ENCODE assay signal across 12 cellular contexts in the genomic region with DNA sequence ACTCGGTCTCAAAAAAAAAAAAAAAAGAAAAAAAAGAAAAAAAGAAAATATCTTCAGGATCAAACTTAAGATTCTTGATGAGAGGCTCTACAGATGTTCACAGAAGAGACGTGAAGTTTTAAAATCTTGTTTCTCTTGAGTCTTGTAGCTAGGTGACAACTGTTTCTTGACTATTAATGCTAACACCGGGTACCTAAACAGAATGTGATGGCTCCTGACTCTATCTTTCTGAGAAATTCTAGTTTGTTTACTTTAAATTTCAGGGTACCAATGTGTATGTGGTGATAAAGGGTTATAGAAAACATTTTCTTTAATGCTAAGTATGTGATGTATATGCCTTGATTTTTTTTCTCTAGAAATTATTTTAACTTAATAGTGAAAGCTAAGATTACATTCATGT. TPM values are rescaled to one million over a fixed set of nuclear protein-coding genes. Genes with fewer than 3 reads are reported as not detected.
DNase-seq lines count a peak whose midpoint lies in the region; ATAC-seq and TF ChIP-seq lines count a peak whose summit lies in the region.
"Had no signal": no experiment of that assay in that cellular context is flagged by ENCODE, and none has a peak within 500 bp of the region (broad histone marks: within the 10 kb centered on the region; RNA-seq: fewer than 3 reads in every experiment).

No MANE protein-coding gene starts in this region.

- H3K9me3 Mint-ChIP-seq in CD8-positive, alpha-beta T cell, result no peaks in the 10 kb centered on the region
- no peaks in the 10 kb centered on the region for H3K9me3 Mint-ChIP-seq in chondrocyte (ENCODE audit: low read depth)
- no peaks in the 10 kb centered on the region for H3K9me3 Mint-ChIP-seq in progenitor cell of endocrine pancreas (ENCODE audit: low read depth)

- no peaks in the 10 kb centered on the region for H3K27me3 Mint-ChIP-seq in CD8-positive, alpha-beta T cell (ENCODE audit: low read depth)
- H3K27me3 Mint-ChIP-seq in chondrocyte (ENCODE audit: low read depth) (no peaks in the 10 kb centered on the region), progenitor cell of endocrine pancreas (no peaks in the 10 kb centered on the region)

- DNase-seq in AG04450 (ENCODE audit: low read depth, low spot score), result no peak
- DNase-seq in CD8-positive, alpha-beta T cell, result no peak
- DNase-seq in chondrocyte (ENCODE audit: low spot score), result no peak
- DNase-seq in progenitor cell of endocrine pancreas (ENCODE audit: low spot score, unreplicated experiment), result no peak
- DNase-seq in stimulated activated CD4-positive, alpha-beta T cell treated with anti-CD3 and anti-CD28 coated beads, Interleukin-15, amount 100 ng/mL, for 24 hours, result no peak
- no peak for DNase-seq in NK-92 (lab: John Stamatoyannopoulos, UW; ENCODE audit: unreplicated experiment)
- DNase-seq in SK-N-DZ (ENCODE audit: low spot score), result no peak
- DNase-seq: activated CD8-positive, alpha-beta memory T cell treated with anti-CD3 and anti-CD28 coated beads, Interleukin-2, amount 50 U/mL, for 4 hours; amniotic stem cell; NCI-H187; NCI-H524 treated with DMSO at 0.1 percent for 48 hours; substantia nigra had no signal

- CTCF ChIA-PET in AG04450 (lab: Charles Lee), result no interaction called here
- CTCF ChIA-PET in CD8-positive, alpha-beta T cell (lab: Charles Lee), result no interaction called here

- H3K4me3 ChIP-seq in AG04450 (ENCODE audit: low read depth, low read length), result no peak overlapping the region
- no peak overlapping the region for H3K4me3 ChIP-seq in CD8-positive, alpha-beta T cell (ENCODE audit: low read depth, low read length)

- H3K9me3 ChIP-seq in AG04450 (ENCODE audit: control insufficient read depth, insufficient read depth, low read length), result no peaks in the 10 kb centered on the region
- H3K9me3 ChIP-seq in CD8-positive, alpha-beta T cell (ENCODE audit: low read length), result no peaks in the 10 kb centered on the region

- H3K27ac ChIP-seq in AG04450 (ENCODE audit: low read depth, low read length), result peak overlapping the region; percentile 75
- no peak overlapping the region for H3K27ac ChIP-seq in CD8-positive, alpha-beta T cell (ENCODE audit: low read depth, low read length)

- no peak overlapping the region for H3K4me3 Mint-ChIP-seq in CD8-positive, alpha-beta T cell
- no peak overlapping the region for H3K4me3 Mint-ChIP-seq in chondrocyte (ENCODE audit: unreplicated experiment)
- no peak overlapping the region for H3K4me3 Mint-ChIP-seq in progenitor cell of endocrine pancreas (ENCODE audit: low read depth)

- no peak for TF ChIP-seq CTCF in AG04450 (IDR thresholded peaks at IDR 0.05; ENCODE audit: low read depth, low read length)
- TF ChIP-seq CTCF in CD8-positive, alpha-beta T cell (IDR thresholded peaks at IDR 0.05), result no peak
- no peak for TF ChIP-seq CTCF in chondrocyte (IDR thresholded peaks at IDR 0.05)
- TF ChIP-seq CTCF in progenitor cell of endocrine pancreas (IDR thresholded peaks at IDR 0.05; ENCODE audit: unreplicated experiment), result no peak

- H3K36me3 Mint-ChIP-seq in CD8-positive, alpha-beta T cell, result peaks cover 30% of the 10 kb centered on the region
- H3K36me3 Mint-ChIP-seq in chondrocyte (ENCODE audit: low read depth), result peaks cover 12% of the 10 kb centered on the region
- peaks cover 14% of the 10 kb centered on the region for H3K36me3 Mint-ChIP-seq in progenitor cell of endocrine pancreas (ENCODE audit: insufficient read depth)

- no peaks in the 10 kb centered on the region for H3K27me3 ChIP-seq in AG04450 (ENCODE audit: control insufficient read depth, insufficient read depth, low read length)
- no peaks in the 10 kb centered on the region for H3K27me3 ChIP-seq in CD8-positive, alpha-beta T cell (ENCODE audit: insufficient read depth, low read length)

- H3K4me1 ChIP-seq in CD8-positive, alpha-beta T cell (ENCODE audit: insufficient read depth, low read length), result peaks cover 17% of the 10 kb centered on the region

- H3K4me1 Mint-ChIP-seq in CD8-positive, alpha-beta T cell (ENCODE audit: low read depth), result peaks cover 55% of the 10 kb centered on the region
- H3K4me1 Mint-ChIP-seq in chondrocyte (ENCODE audit: low read depth) (peaks cover 60% of the 10 kb centered on the region), progenitor cell of endocrine pancreas (ENCODE audit: low read depth) (peaks cover 42% of the 10 kb centered on the region)

- peak overlapping the region; percentile 11 for H3K27ac Mint-ChIP-seq in CD8-positive, alpha-beta T cell
- peak overlapping the region; percentile 93 for H3K27ac Mint-ChIP-seq in chondrocyte (ENCODE audit: unreplicated experiment)
- H3K27ac Mint-ChIP-seq in progenitor cell of endocrine pancreas, result peak overlapping the region; percentile 59

- no peak for ATAC-seq in CD8-positive, alpha-beta T cell

- peaks cover 11% of the 10 kb centered on the region for H3K36me3 ChIP-seq in CD8-positive, alpha-beta T cell (ENCODE audit: insufficient read depth, low read length)

- intact Hi-C loops in CD8-positive, alpha-beta T cell (cut with DNase I, micrococcal nuclease), result no loop called here

- POLR2A ChIA-PET in AG04450 (lab: Yijun Ruan, JAX), result no interaction called here
- POLR2A ChIA-PET in CD8-positive, alpha-beta T cell (lab: Charles Lee), result interaction anchor here (0.6 kb wide), 1 partner anchor 141 kb away, joined by 4 read pairs; no protein-coding TSS in a partner anchor

RNA-seq across cellular contexts. Expression of a gene that starts 12.5 kb away (rescaled TPM):
- polyA plus RNA-seq in AG04450 (2011; rRNA removed), result 478 and 535 TPM in 2 replicates
- 214 and 232 TPM in 2 replicates for polyA minus RNA-seq in AG04450 (2011; rRNA and poly(A)+ RNA removed)
- 10 to 100 TPM; 70.3 to 74.8 TPM for total RNA-seq in CD8-positive, alpha-beta T cell
- 224 to 293 TPM (median 282 TPM) in 3 replicates for total RNA-seq in chondrocyte
- total RNA-seq in progenitor cell of endocrine pancreas, result 203 and 210 TPM in 2 replicates
- 47.7 and 48.1 TPM in 2 replicates for polyA plus RNA-seq in SK-N-DZ (2014; cell fraction: cytosol; rRNA removed)
- polyA plus RNA-seq in SK-N-DZ (2014; cell fraction: nucleus; rRNA removed), result 26.3 and 38.1 TPM in 2 replicates

RNA-seq across cellular contexts. Expression of a gene that starts 38.0 kb away (rescaled TPM):
- 18.0 and 22.4 TPM in 2 replicates for polyA plus RNA-seq in AG04450 (2011; rRNA removed)
- polyA minus RNA-seq in AG04450 (2011; rRNA and poly(A)+ RNA removed), result 12.9 and 14.9 TPM in 2 replicates
- 1 to 10 TPM; 7.1 to 7.7 TPM for total RNA-seq in CD8-positive, alpha-beta T cell
- total RNA-seq in chondrocyte (30.8 to 39.0 TPM (median 32.2 TPM) in 3 replicates), progenitor cell of endocrine pancreas (17.3 and 18.0 TPM in 2 replicates)
- polyA plus RNA-seq in SK-N-DZ (2014; cell fraction: cytosol; rRNA removed), result 20.8 and 23.4 TPM in 2 replicates
- polyA plus RNA-seq in SK-N-DZ (2014; cell fraction: nucleus; rRNA removed), result 8.6 and 11.3 TPM in 2 replicates

Comparison
In these comparisons a context has a peak if more than half of its experiments do, and no peak if none do; other contexts are left out.
1. H3K27ac Mint-ChIP-seq: peak in every context shown above with its lines; median percentile 93 in chondrocyte; 59 in progenitor cell of endocrine pancreas; 11 in CD8-positive, alpha-beta T cell.